In the genomic region with DNA sequence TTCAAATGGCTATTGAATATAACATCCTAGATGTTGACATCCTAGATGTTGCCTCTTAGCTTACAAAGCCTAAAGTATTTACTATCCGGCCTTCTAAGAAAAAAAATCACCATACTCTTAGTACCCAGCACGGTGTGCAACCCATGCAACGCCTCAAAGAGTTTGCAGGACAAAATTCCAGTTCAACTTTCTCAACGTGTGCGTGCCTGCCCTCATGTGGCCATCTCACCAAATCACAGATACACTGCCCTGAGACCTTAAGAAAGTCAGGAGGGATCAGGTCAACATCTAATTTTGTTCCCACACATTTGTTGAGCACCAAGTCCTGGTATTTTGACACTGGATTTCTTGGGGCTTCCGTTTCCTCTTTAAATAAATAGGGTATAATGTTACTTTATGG, we compare ENCODE assay signal across 7 cellular contexts.
DNase-seq lines count a peak whose midpoint lies in the region; ATAC-seq, FAIRE-seq and TF ChIP-seq lines count a peak whose summit lies in the region.

No MANE protein-coding gene starts in this region.

- CTCF ChIA-PET in IMR-90 (lab: Yijun Ruan, JAX): no interaction called here
- CTCF ChIA-PET in K562 (lab: Yijun Ruan, JAX; ENCODE audit: low intra/inter-chr PET ratio): interaction anchor here (0.6 kb wide), 1 partner anchor 799 kb away, joined by 3 read pairs; no protein-coding TSS in a partner anchor

- H3K79me1 ChIP-seq in IMR-90 (ENCODE audit: low read depth in 1 of 2, low read length in 2 of 2): 0 out of 4 replicates have a peak, but pooled peaks cover 0 to 11% of the 10 kb centered on the region in 2 experiments

- H3K4me1 ChIP-seq in IMR-90 (ENCODE audit: control insufficient read depth, insufficient read depth, low read length) (no peaks in the 10 kb centered on the region), K562 (replicated peaks in 1 of 2; ENCODE audit: control insufficient read depth in 2 of 2, insufficient read depth in 2 of 2, low read length in 2 of 2) (no peaks in the 10 kb centered on the region), tibial nerve (peaks cover 0 to 16% (median 0%) of the 10 kb centered on the region in 4 donors)

- H3K4me3 ChIP-seq in IMR-90 (ENCODE audit: insufficient read depth, low read depth, low read length) (no peak overlapping the region), K562 (no peak overlapping the region), neural cell (ENCODE audit: low read length) (no peak overlapping the region), tibial nerve (no peak overlapping the region)

- H4K8ac ChIP-seq in IMR-90 (ENCODE audit: low read depth in 2 of 2, low read length in 2 of 2): no peak overlapping the region

- ATAC-seq in IMR-90 (ENCODE audit: low read depth) (peak; percentile 79), K562 (peak; percentile 72), GM19351 (IDR thresholded peaks at IDR 0.05; ENCODE audit: unreplicated experiment) (no peak)

- peaks cover 13% of the 10 kb centered on the region for H3K9me1 ChIP-seq in IMR-90 (ENCODE audit: insufficient read depth, low read length)
- no peaks in the 10 kb centered on the region for H3K9me1 ChIP-seq in K562 (ENCODE audit: control insufficient read depth, insufficient read depth, low read length)

- no peak overlapping the region for H2BK5ac ChIP-seq in IMR-90 (ENCODE audit: low read depth, low read length, poor library complexity, severe bottlenecking)

- H4K91ac ChIP-seq in IMR-90 (ENCODE audit: insufficient read depth, low read depth, low read length): no peak overlapping the region

- no peak overlapping the region for H2BK20ac ChIP-seq in IMR-90 (ENCODE audit: low read depth, low read length)

- peaks cover 56% of the 10 kb centered on the region for H3K36me3 ChIP-seq in IMR-90 (ENCODE audit: control insufficient read depth, insufficient read depth, low read length)
- no peaks in the 10 kb centered on the region for H3K36me3 ChIP-seq in K562 (ENCODE audit: control insufficient read depth, insufficient read depth, low read length)
- H3K36me3 ChIP-seq in neural cell (ENCODE audit: insufficient read depth, low read length): peaks cover 53% of the 10 kb centered on the region
- peaks cover 0 to 94% (median 0%) of the 10 kb centered on the region in 3 donors for H3K36me3 ChIP-seq in tibial nerve

- H3K9ac ChIP-seq in IMR-90 (ENCODE audit: low read depth, low read length) (no peak overlapping the region), K562 (ENCODE audit: insufficient read depth in 1 of 2, low read depth in 2 of 2, low read length in 2 of 2) (no peak overlapping the region), neural cell (ENCODE audit: low read length) (no peak overlapping the region)

- TF ChIP-seq EP300 in K562 (IDR thresholded peaks at IDR 0.05; ENCODE audit: low read length): no peak
- no peak for TF ChIP-seq EP300 in neural cell (conservative IDR thresholded peaks at IDR 0.05; ENCODE audit: poor library complexity, severe bottlenecking)
- TF ChIP-seq EP300 in tibial nerve (IDR thresholded peaks at IDR 0.05): no peak

- H2AFZ ChIP-seq in IMR-90 (replicated peaks; ENCODE audit: low read length, poor library complexity) (no peak overlapping the region), K562 (ENCODE audit: low read depth, low read length) (no peak overlapping the region), neural cell (ENCODE audit: low read depth, low read length) (no peak overlapping the region)

- no CpG with 5 or more reads among the region's 6 CpGs for WGBS in IMR-90 (ENCODE audit: extremely low coverage in 2 of 2, insufficient read length in 1 of 2), 2 experiments
- 7% methylated on average over 6 of the region's 6 CpGs for WGBS in K562 (ENCODE audit: insufficient coverage, low coverage, missing lambda C conversion rate)
- WGBS in tibial nerve, 2 donors: 72 to 73% methylated on average over 6 of the region's 6 CpGs

- H3K79me2 ChIP-seq in K562 (ENCODE audit: control insufficient read depth, insufficient read depth, low read length): no peaks in the 10 kb centered on the region
- no peaks in the 10 kb centered on the region for H3K79me2 ChIP-seq in neural cell (replicated peaks; ENCODE audit: insufficient read depth, low read length)

- H4K20me1 ChIP-seq in IMR-90 (ENCODE audit: insufficient read depth, low read length): peaks cover 18% of the 10 kb centered on the region; the same call in 1 of the 2 replicates
- H4K20me1 ChIP-seq in K562 (replicated peaks; ENCODE audit: control insufficient read depth, insufficient read depth, low read length): no peaks in the 10 kb centered on the region; the same call in 1 of the 2 replicates
- H4K20me1 ChIP-seq in neural cell (ENCODE audit: insufficient read depth): no peaks in the 10 kb centered on the region

- no peak overlapping the region for H2BK15ac ChIP-seq in IMR-90 (ENCODE audit: low read depth, low read length)

- no peak overlapping the region for H2AK9ac ChIP-seq in IMR-90 (replicated peaks; ENCODE audit: low read depth, low read length, poor library complexity)

- in situ Hi-C loops in G401 (cut with HindIII; ENCODE audit: low sequenced_read_pairs) (no loop called here), IMR-90 (cut with MboI; ENCODE audit: low sequenced_read_pairs) (no loop called here), K562 (cut with MboI) (loop anchor here (25.0 kb wide), 1 partner anchor 1337 kb away; no protein-coding TSS in a partner anchor)

- no peak overlapping the region for H3K4ac ChIP-seq in IMR-90 (ENCODE audit: low read depth, low read length)

- TF ChIP-seq CTCF in IMR-90 (conservative IDR thresholded peaks at IDR 0.05; ENCODE audit: low read depth, low read length): peak; percentile 46
- peak; percentile 41 to 55 (median 50) for TF ChIP-seq CTCF in K562 (IDR thresholded peaks at IDR 0.05 in 2 of 3, conservative IDR thresholded peaks at IDR 0.05 in 1 of 3; ENCODE audit: insufficient read depth in 2 of 3, low read depth in 1 of 3, low read length in 3 of 3)
- TF ChIP-seq CTCF in neural cell (IDR thresholded peaks at IDR 0.05; ENCODE audit: poor library complexity, severe bottlenecking): peak; percentile 64
- TF ChIP-seq CTCF in tibial nerve (IDR thresholded peaks at IDR 0.05): peak in 1 of 5 experiments; percentile 6

- dilution Hi-C loops in IMR-90 (cut with HindIII; ENCODE audit: low sequenced_read_pairs, unreplicated experiment): no loop called here

- POLR2A ChIA-PET in IMR-90 (lab: Charles Lee; ENCODE audit: unreplicated experiment): no interaction called here
- POLR2A ChIA-PET in K562 (lab: Yijun Ruan, JAX): no interaction called here

- no peak overlapping the region for H2AK5ac ChIP-seq in IMR-90 (ENCODE audit: low read depth, low read length)

- H3K23ac ChIP-seq in IMR-90 (ENCODE audit: low read depth, low read length): no peak overlapping the region

- intact Hi-C loops in IMR-90 (cut with micrococcal nuclease) (loop anchor here (10.0 kb wide), 1 partner anchor 440 kb away; no protein-coding TSS in a partner anchor), K562 (cut with micrococcal nuclease) (no loop called here)

- no peak overlapping the region for H3K14ac ChIP-seq in IMR-90 (replicated peaks; ENCODE audit: low read depth, low read length)

- BruUV-seq in IMR-90 (replicated peaks; lab: Mats Ljungman, UMichigan) (no TSS peak), K562 (replicated peaks; lab: Mats Ljungman, UMichigan) (no TSS peak)

- H4K5ac ChIP-seq in IMR-90 (ENCODE audit: low read depth, low read length): no peak overlapping the region

- no peaks in the 10 kb centered on the region for H3F3A ChIP-seq in neural cell (ENCODE audit: insufficient read depth, low read length, poor library complexity, severe bottlenecking)

- peak; percentile 44 for TF ChIP-seq RAD21 in IMR-90 (IDR thresholded peaks at IDR 0.05; ENCODE audit: low read length)
- TF ChIP-seq RAD21 in K562 (CRISPR knock-in tag; conservative IDR thresholded peaks at IDR 0.05 in 1 of 2, IDR thresholded peaks at IDR 0.05 in 1 of 2): peak; percentile 17 to 53; a peak in 2 of 4 replicates
- TF ChIP-seq RAD21 in neural cell (conservative IDR thresholded peaks at IDR 0.05): peak; percentile 56

- DNase-seq in G401 (ENCODE audit: low spot score) (peak; percentile 21), IMR-90 (peak; percentile 51), K562 (ENCODE audit: extremely low read depth in 1 of 4, low spot score in 3 of 4) (peak; percentile 37 to 49 (median 42)), tibial nerve (ENCODE audit: low spot score in 2 of 2) (no peak), NCI-H1105 (lab: John Stamatoyannopoulos, UW) (no peak)

- H2BK120ac ChIP-seq in IMR-90 (ENCODE audit: low read depth, low read length): no peak overlapping the region

- TF ChIP-seq POLR2A in IMR-90 (IDR thresholded peaks at IDR 0.05; ENCODE audit: low read depth, low read length) (no peak), K562 (conservative IDR thresholded peaks at IDR 0.05) (no peak), tibial nerve (IDR thresholded peaks at IDR 0.05) (no peak)

- no peak overlapping the region for H3K27ac ChIP-seq in IMR-90 (ENCODE audit: insufficient read depth, low read length)
- H3K27ac ChIP-seq in K562 (ENCODE audit: extremely low read depth, low read depth, low read length): no peak overlapping the region
- H3K27ac ChIP-seq in neural cell (ENCODE audit: low read length): no peak overlapping the region
- H3K27ac ChIP-seq in tibial nerve: no peak overlapping the region

- H3K18ac ChIP-seq in IMR-90 (ENCODE audit: low read depth, low read length): no peak overlapping the region

- FAIRE-seq in K562 (lab: Jason Lieb, UNC): peak; percentile 85

- H3K27me3 ChIP-seq in IMR-90 (ENCODE audit: control insufficient read depth, insufficient read depth, low read length) (no peaks in the 10 kb centered on the region), K562 (ENCODE audit: control insufficient read depth in 2 of 2, insufficient read depth in 2 of 2, low read length in 2 of 2) (peaks cover 6 to 12% of the 10 kb centered on the region in 2 experiments; a peak in 2 of 5 replicates), neural cell (ENCODE audit: insufficient read depth, low read depth, low read length) (no peaks in the 10 kb centered on the region), tibial nerve (no peaks in the 10 kb centered on the region)

- no peak overlapping the region for H3K56ac ChIP-seq in IMR-90 (ENCODE audit: extremely low read depth, insufficient read depth, low read length)

- H3K4me2 ChIP-seq in IMR-90 (ENCODE audit: low read depth, low read length) (no peak overlapping the region), K562 (ENCODE audit: insufficient read depth, low read length) (no peak overlapping the region), neural cell (ENCODE audit: low read length) (no peak overlapping the region)

- H3K9me2 ChIP-seq in neural cell (ENCODE audit: insufficient read depth, low read length): no peaks in the 10 kb centered on the region

- no peaks in the 10 kb centered on the region for H3K9me3 ChIP-seq in IMR-90 (ENCODE audit: control insufficient read depth, insufficient read depth, low read length)
- no peaks in the 10 kb centered on the region for H3K9me3 ChIP-seq in K562 (replicated peaks; ENCODE audit: control insufficient read depth, insufficient read depth, low read depth, low read length)
- H3K9me3 ChIP-seq in neural cell (ENCODE audit: low read length): no peaks in the 10 kb centered on the region
- H3K9me3 ChIP-seq in tibial nerve: no peaks in the 10 kb centered on the region

TF ChIP-seq in IMR-90, 13 proteins besides CTCF, POLR2A, EP300 and RAD21 (continues in another document):
- no peak for TF ChIP-seq BHLHE40 (IDR thresholded peaks at IDR 0.05; ENCODE audit: low read depth, low read length)

TF ChIP-seq in neural cell, 6 proteins besides CTCF, POLR2A, EP300 and RAD21:
- TF ChIP-seq SMC3 (conservative IDR thresholded peaks at IDR 0.05; ENCODE audit: poor library complexity): peak; percentile 62
- TF ChIP-seq POLR2AphosphoS5 (IDR thresholded peaks at IDR 0.05): no peak
TF ChIP-seq in neural cell: peak in this region for 1.

Comparison
In these comparisons a context has a peak if more than half of its experiments do, and no peak if none do; other contexts are left out.
1. DNase-seq: peak in G401 (single experiment), IMR-90 (single experiment) and K562 (4 of 4); none in tibial nerve (0 of 2) and NCI-H1105 (single experiment).